In genomic region chr10:85902046-85902445, GRCh38 we compare ENCODE assay signal across 23 cellular contexts.
"Had no signal": no experiment of that assay in that cellular context is flagged by ENCODE, and none has a peak within 500 bp of the region (broad histone marks: within the 10 kb centered on the region; RNA-seq: fewer than 3 reads in every experiment).

No MANE protein-coding gene starts in this region.

- H3K27me3 Mint-ChIP-seq: activated CD4-positive, alpha-beta T cell treated with anti-CD3 and anti-CD28 coated beads, Interleukin-2, amount 10 ng/mL, durations not matched to agents 7 days and 5 days had no signal

- H3K27ac ChIP-seq: VCaP had no signal

- H3K4me3 Mint-ChIP-seq: activated CD4-positive, alpha-beta memory T cell treated with anti-CD3 and anti-CD28 coated beads for 36 hours; activated CD4-positive, alpha-beta T cell treated with anti-CD3 and anti-CD28 coated beads, Interleukin-2, amount 10 ng/mL, durations not matched to agents 7 days and 5 days; activated naive CD4-positive, alpha-beta T cell treated with anti-CD3 and anti-CD28 coated beads for 36 hours; activated naive CD8-positive, alpha-beta T cell; activated T-helper 17 cell treated with anti-CD3 and anti-CD28 coated beads, Interleukin-2, amount 50 U/mL, for 72 hours; central memory CD8-positive, alpha-beta T cell had no signal

- H3K4me1 Mint-ChIP-seq: activated CD4-positive, alpha-beta T cell treated with anti-CD3 and anti-CD28 coated beads, Interleukin-2, amount 10 ng/mL, durations not matched to agents 7 days and 5 days; activated T-helper 17 cell treated with anti-CD3 and anti-CD28 coated beads, Interleukin-2, amount 50 U/mL, for 72 hours; central memory CD8-positive, alpha-beta T cell had no signal

- H3K9me3 Mint-ChIP-seq: activated CD4-positive, alpha-beta memory T cell treated with anti-CD3 and anti-CD28 coated beads for 36 hours; activated CD4-positive, alpha-beta T cell treated with anti-CD3 and anti-CD28 coated beads, Interleukin-2, amount 10 ng/mL, durations not matched to agents 7 days and 5 days; activated naive CD4-positive, alpha-beta T cell treated with anti-CD3 and anti-CD28 coated beads for 36 hours; activated T-helper 17 cell treated with anti-CD3 and anti-CD28 coated beads, Interleukin-2, amount 50 U/mL, for 72 hours had no signal

- ATAC-seq: activated T-helper 17 cell treated with anti-CD3 and anti-CD28 coated beads, Interleukin-2, amount 50 U/mL, for 72 hours; PC-3 had no signal

- H3K27ac Mint-ChIP-seq: activated CD4-positive, alpha-beta memory T cell treated with anti-CD3 and anti-CD28 coated beads for 36 hours; activated CD4-positive, alpha-beta T cell treated with anti-CD3 and anti-CD28 coated beads, Interleukin-2, amount 10 ng/mL, durations not matched to agents 7 days and 5 days; activated naive CD4-positive, alpha-beta T cell treated with anti-CD3 and anti-CD28 coated beads for 36 hours; activated naive CD8-positive, alpha-beta T cell; activated T-helper 17 cell treated with anti-CD3 and anti-CD28 coated beads, Interleukin-2, amount 50 U/mL, for 72 hours had no signal

- H3K36me3 Mint-ChIP-seq: activated CD4-positive, alpha-beta memory T cell treated with anti-CD3 and anti-CD28 coated beads for 36 hours; activated naive CD8-positive, alpha-beta T cell had no signal

- DNase-seq: activated CD4-positive, alpha-beta memory T cell treated with anti-CD3 and anti-CD28 coated beads for 36 hours; activated CD4-positive, alpha-beta T cell treated with anti-CD3 and anti-CD28 coated beads, Interleukin-2, amount 10 ng/mL, durations not matched to agents 7 days and 5 days; activated CD4-positive, CD25-positive, alpha-beta regulatory T cell; activated gamma-delta T cell; activated naive CD4-positive, alpha-beta T cell treated with anti-CD3 and anti-CD28 coated beads for 36 hours; activated T-cell treated with anti-CD3 and anti-CD28 coated beads for 4 hours; activated T-cell treated with anti-CD3 and anti-CD28 coated beads, Interleukin-2, amount 50 U/mL, for 48 hours; amygdala; Karpas-422; NCI-H1105 treated with DMSO at 0.1 percent for 48 hours; NCI-H1436 treated with DMSO at 0.1 percent for 48 hours; NCI-H187 treated with DMSO at 0.1 percent for 48 hours; NCI-H2081 treated with DMSO at 0.1 percent for 48 hours; NCI-H446; NCI-H524; PC-3; SIG-M5; T-helper 1 cell had no signal

- FAIRE-seq: RCC 7860 had no signal
